1 cellular context compared by ENCODE assay signal in genomic region chr9:131432050-131432449, GRCh38.
TF ChIP-seq lines count a peak whose summit lies in the region.

No MANE protein-coding gene starts in this region.

TF ChIP-seq in WTC11, 78 proteins besides CTCF, POLR2A, EP300 and RAD21 (continued from another document):
- TF ChIP-seq STAT6 (CRISPR knock-in tag; conservative IDR thresholded peaks at IDR 0.05; ENCODE audit: low read depth), result no peak
- TF ChIP-seq SP1 (CRISPR knock-in tag; conservative IDR thresholded peaks at IDR 0.05), result no peak
- no peak for TF ChIP-seq E2F1 (CRISPR knock-in tag; IDR thresholded peaks at IDR 0.05)
- no peak for TF ChIP-seq EMX1 (CRISPR knock-in tag; IDR thresholded peaks at IDR 0.05)
- no peak for TF ChIP-seq CREM (CRISPR knock-in tag; IDR thresholded peaks at IDR 0.05)
- no peak for TF ChIP-seq NFATC4 (CRISPR knock-in tag; IDR thresholded peaks at IDR 0.05)
- TF ChIP-seq TEAD4 (CRISPR knock-in tag; IDR thresholded peaks at IDR 0.05), result no peak
- TF ChIP-seq FOXP1 (CRISPR knock-in tag; IDR thresholded peaks at IDR 0.05; ENCODE audit: borderline replicate concordance), result no peak
- TF ChIP-seq ZNF263 (CRISPR knock-in tag; IDR thresholded peaks at IDR 0.05; ENCODE audit: low read depth), result no peak
